Comparison of ENCODE assay signal across 8 cellular contexts in genomic region chr14:44803239-44803905, GRCh38.
DNase-seq lines count a peak whose midpoint lies in the region; ATAC-seq and TF ChIP-seq lines count a peak whose summit lies in the region.

No MANE protein-coding gene starts in this region.

- H3K4me3 Mint-ChIP-seq in glutamatergic neuron (ENCODE audit: unreplicated experiment), result no peak overlapping the region

- TF ChIP-seq CTCF in AG10803 (conservative IDR thresholded peaks at IDR 0.05; ENCODE audit: low read length) (peak; percentile 79), WERI-Rb-1 (IDR thresholded peaks at IDR 0.05; ENCODE audit: low read depth, low read length) (peak; percentile 26; the same call in 1 of the 2 replicates), glutamatergic neuron (IDR thresholded peaks at IDR 0.05; ENCODE audit: partially characterized antibody, unreplicated experiment) (peak; percentile 75), gastrocnemius medialis (IDR thresholded peaks at IDR 0.05 in 4 of 5, conservative IDR thresholded peaks at IDR 0.05 in 1 of 5) (peak in 4 of 5 experiments; percentile 45 to 70 (median 56))

- TF ChIP-seq POLR2A in gastrocnemius medialis (IDR thresholded peaks at IDR 0.05), result no peak

- intact Hi-C loops in gastrocnemius medialis (cut with DNase I; ENCODE audit: low total_unique reads), result no loop called here

- no peaks in the 10 kb centered on the region for H3K27me3 Mint-ChIP-seq in glutamatergic neuron (ENCODE audit: unreplicated experiment)

- no peaks in the 10 kb centered on the region for H3K9me3 ChIP-seq in WERI-Rb-1 (ENCODE audit: severe bottlenecking)
- H3K9me3 ChIP-seq in gastrocnemius medialis, result no peaks in the 10 kb centered on the region

- H3K4me1 ChIP-seq in gastrocnemius medialis, result no peaks in the 10 kb centered on the region

- H3K27ac Mint-ChIP-seq in glutamatergic neuron (ENCODE audit: unreplicated experiment), result no peak overlapping the region

- no peaks in the 10 kb centered on the region for H3K9me3 Mint-ChIP-seq in glutamatergic neuron (ENCODE audit: unreplicated experiment)

- H3K4me1 Mint-ChIP-seq in glutamatergic neuron (ENCODE audit: low read depth, unreplicated experiment), result no peaks in the 10 kb centered on the region

- H3K27me3 ChIP-seq in WERI-Rb-1 (ENCODE audit: insufficient read depth, low read depth, severe bottlenecking) (peaks cover 32% of the 10 kb centered on the region), gastrocnemius medialis (no peaks in the 10 kb centered on the region)

- H3K4me3 ChIP-seq in AG10803 (ENCODE audit: low read length) (no peak overlapping the region), WERI-Rb-1 (ENCODE audit: low read depth, low read length) (no peak overlapping the region), gastrocnemius medialis (no peak overlapping the region)

- in situ Hi-C loops in gastrocnemius medialis (cut with MboI; ENCODE audit: low sequenced_read_pairs in 4 of 4), result no loop called here

- DNase-seq in AG10803 (ENCODE audit: low read depth) (peak; percentile 69), NCI-H1694 treated with DMSO at 0.1 percent for 48 hours (lab: John Stamatoyannopoulos, UW) (peak; percentile 79), WERI-Rb-1 (no peak), glutamatergic neuron (no peak), gastrocnemius medialis (no peak)
- DNase-seq in activated CD4-positive, alpha-beta T cell treated with anti-CD3 and anti-CD28 coated beads for 48 hours, result no peak

- peak; percentile 90 for ATAC-seq in GM18499 (IDR thresholded peaks at IDR 0.05; ENCODE audit: insufficient read depth, unreplicated experiment)
- ATAC-seq in HG02870 (IDR thresholded peaks at IDR 0.05; ENCODE audit: unreplicated experiment), result peak; percentile 88
- ATAC-seq in gastrocnemius medialis, result peak in 1 of 2 donors; percentile 56

- H3K36me3 Mint-ChIP-seq in glutamatergic neuron (ENCODE audit: unreplicated experiment), result peaks cover 4% of the 10 kb centered on the region

- H3K36me3 ChIP-seq in WERI-Rb-1 (no peaks in the 10 kb centered on the region), gastrocnemius medialis (no peaks in the 10 kb centered on the region)

- H3K27ac ChIP-seq in WERI-Rb-1 (no peak overlapping the region), gastrocnemius medialis (no peak overlapping the region)

Comparison
In these comparisons a context has a peak if more than half of its experiments do, and no peak if none do; other contexts are left out.
1. DNase-seq: peak in AG10803 (single experiment) and NCI-H1694 treated with DMSO at 0.1 percent for 48 hours (single experiment); none in WERI-Rb-1 (single experiment), glutamatergic neuron (single experiment), gastrocnemius medialis (0 of 2) and activated CD4-positive, alpha-beta T cell treated with anti-CD3 and anti-CD28 coated beads for 48 hours (single experiment).
2. CTCF ChIP-seq: peak in every context shown above with its lines; median percentile 79 in AG10803; 75 in glutamatergic neuron; 56 in gastrocnemius medialis; 26 in WERI-Rb-1.